9 cellular contexts compared by ENCODE assay signal in genomic region chr3:107065094-107065861, GRCh38.
A peak's percentile ranks its signal among the peaks of the same experiment; 100 is the strongest.
DNase-seq lines count a peak whose midpoint lies in the region; ATAC-seq and TF ChIP-seq lines count a peak whose summit lies in the region.
"Had no signal": no experiment of that assay in that cellular context is flagged by ENCODE, and none has a peak within 500 bp of the region (broad histone marks: within the 10 kb centered on the region; RNA-seq: fewer than 3 reads in every experiment).

No MANE protein-coding gene starts in this region.

- no peaks in the 10 kb centered on the region for H4K20me1 ChIP-seq in OCI-LY7 (ENCODE audit: insufficient read depth, low read length)

- 83% methylated on average over 13 of the region's 13 CpGs for WGBS in mesenchymal stem cell

- no peaks in the 10 kb centered on the region for H3K79me1 ChIP-seq in mesenchymal stem cell (replicated peaks; ENCODE audit: low read length, poor library complexity, severe bottlenecking)

- POLR2A ChIA-PET in CD4-positive, alpha-beta memory T cell (lab: Charles Lee; ENCODE audit: partially characterized antibody): no interaction called here
- POLR2A ChIA-PET in OCI-LY7 (lab: Charles Lee): interaction anchor here (0.6 to 0.7 kb wide), 3 partner anchors 41 to 152 kb away, joined by 3 to 4 read pairs (median 3); no protein-coding TSS in a partner anchor

- H3K9me3 Mint-ChIP-seq in CD4-positive, alpha-beta memory T cell: no peaks in the 10 kb centered on the region
- H3K9me3 Mint-ChIP-seq in activated T-helper 17 cell treated with anti-CD3 and anti-CD28 coated beads, Interleukin-2, amount 50 U/mL, for 72 hours: no peaks in the 10 kb centered on the region

- H3K23ac ChIP-seq in mesenchymal stem cell (ENCODE audit: low read length in 2 of 2): peak overlapping the region in 1 of 2 experiments; percentile 3

- H3K4me1 ChIP-seq in CD4-positive, alpha-beta memory T cell (ENCODE audit: insufficient read depth, low read length): peaks cover 3% of the 10 kb centered on the region
- H3K4me1 ChIP-seq in mesenchymal stem cell (ENCODE audit: control insufficient read depth, insufficient read depth, low read depth, low read length) (no peaks in the 10 kb centered on the region), OCI-LY7 (ENCODE audit: insufficient read depth, low read length, poor library complexity, severe bottlenecking) (no peaks in the 10 kb centered on the region)

- H3K4me1 Mint-ChIP-seq in CD4-positive, alpha-beta memory T cell: peaks cover 6 to 11% (median 8%) of the 10 kb centered on the region in 4 donors
- H3K4me1 Mint-ChIP-seq in activated T-helper 17 cell treated with anti-CD3 and anti-CD28 coated beads, Interleukin-2, amount 50 U/mL, for 72 hours: peaks cover 10% of the 10 kb centered on the region

- peak overlapping the region; percentile 66 for H3K9ac ChIP-seq in mesenchymal stem cell (ENCODE audit: low read length)

- CTCF ChIA-PET in CD4-positive, alpha-beta memory T cell (lab: Charles Lee; ENCODE audit: partially characterized antibody): interaction anchor here (0.6 to 2.0 kb wide), 8 partner anchors 9 to 1411 kb away, joined by 3 to 7 read pairs (median 3); no protein-coding TSS in a partner anchor
- CTCF ChIA-PET in OCI-LY7 (lab: Charles Lee; ENCODE audit: unreplicated experiment): no interaction called here

- peak overlapping the region in 1 of 2 experiments; percentile 27 for H2BK12ac ChIP-seq in mesenchymal stem cell (ENCODE audit: low read length in 2 of 2)

- H3K18ac ChIP-seq in mesenchymal stem cell (ENCODE audit: low read depth in 1 of 2, low read length in 2 of 2): peak overlapping the region in 1 of 2 experiments; percentile 6

- H3K4me2 ChIP-seq in mesenchymal stem cell (ENCODE audit: low read length, poor library complexity, severe bottlenecking) (no peak overlapping the region), OCI-LY7 (ENCODE audit: low read length) (no peak overlapping the region)

- no peak overlapping the region for H4K8ac ChIP-seq in mesenchymal stem cell (ENCODE audit: low read length)

- no peak overlapping the region for H3K14ac ChIP-seq in mesenchymal stem cell (ENCODE audit: low read length in 2 of 2)

- peak overlapping the region; percentile 6 for H4K91ac ChIP-seq in mesenchymal stem cell (ENCODE audit: low read length)

- intact Hi-C loops in CD4-positive, alpha-beta memory T cell (cut with micrococcal nuclease): no loop called here
- intact Hi-C loops in posterior vena cava (cut with DNase I): no loop called here
- intact Hi-C loops in OCI-LY7 (cut with micrococcal nuclease; ENCODE audit: unreplicated experiment): loop anchor here (2.0 to 10.0 kb wide), 2 partner anchors 240 to 440 kb away; no protein-coding TSS in a partner anchor

- H3K9me2 ChIP-seq in OCI-LY7 (ENCODE audit: insufficient read depth, low read length): no peaks in the 10 kb centered on the region

- H3K27me3 ChIP-seq in CD4-positive, alpha-beta memory T cell (ENCODE audit: insufficient read depth, low read length): no peaks in the 10 kb centered on the region
- no peaks in the 10 kb centered on the region for H3K27me3 ChIP-seq in mesenchymal stem cell (ENCODE audit: control insufficient read depth in 1 of 2, insufficient read depth in 1 of 2, low read length in 2 of 2)

- H3K4ac ChIP-seq in mesenchymal stem cell (ENCODE audit: low read depth in 1 of 2, low read length in 2 of 2): no peak overlapping the region

- H3K79me2 ChIP-seq in OCI-LY7 (ENCODE audit: insufficient read depth, low read depth, low read length): no peaks in the 10 kb centered on the region

- peak; percentile 16 for ATAC-seq in activated T-helper 17 cell treated with anti-CD3 and anti-CD28 coated beads, Interleukin-2, amount 50 U/mL, for 72 hours (replicated peaks)

- H3K4me3 Mint-ChIP-seq in CD4-positive, alpha-beta memory T cell: peak overlapping the region in 5 of 8 donors; percentile 2 to 76 (median 21)
- H3K4me3 Mint-ChIP-seq in activated T-helper 17 cell treated with anti-CD3 and anti-CD28 coated beads, Interleukin-2, amount 50 U/mL, for 72 hours: peak overlapping the region; percentile 7

- H2AFZ ChIP-seq in mesenchymal stem cell (ENCODE audit: low read depth, low read length): no peak overlapping the region
- H2AFZ ChIP-seq in OCI-LY7 (ENCODE audit: low read length): no peak overlapping the region

- peak overlapping the region in 1 of 7 donors; percentile 28 for H3K27ac Mint-ChIP-seq in CD4-positive, alpha-beta memory T cell
- H3K27ac Mint-ChIP-seq in activated T-helper 17 cell treated with anti-CD3 and anti-CD28 coated beads, Interleukin-2, amount 50 U/mL, for 72 hours: peak overlapping the region; percentile 3

- no peak overlapping the region for H2BK120ac ChIP-seq in mesenchymal stem cell (ENCODE audit: low read depth, low read length)

- no peaks in the 10 kb centered on the region for H3K36me3 ChIP-seq in CD4-positive, alpha-beta memory T cell (ENCODE audit: insufficient read depth, low read length)
- H3K36me3 ChIP-seq in mesenchymal stem cell (ENCODE audit: control insufficient read depth in 1 of 2, insufficient read depth in 2 of 2, low read depth in 1 of 2, low read length in 2 of 2) (no peaks in the 10 kb centered on the region), OCI-LY7 (ENCODE audit: insufficient read depth, low read length) (no peaks in the 10 kb centered on the region)

- peak in 4 of 5 donors; percentile 4 to 45 (median 14) for DNase-seq in CD4-positive, alpha-beta memory T cell
- peak; percentile 10 for DNase-seq in NCI-H128 (lab: John Stamatoyannopoulos, UW; ENCODE audit: unreplicated experiment)
- no peak for DNase-seq in mesenchymal stem cell
- no peak for DNase-seq in GM19240 (ENCODE audit: insufficient read length, low spot score)
- DNase-seq in posterior vena cava (ENCODE audit: low spot score): no peak
- DNase-seq in OCI-LY7 (ENCODE audit: low spot score): no peak
- DNase-seq in germinal center (ENCODE audit: low spot score): no peak

- H3K4me3 ChIP-seq in CD4-positive, alpha-beta memory T cell (ENCODE audit: low read length in 2 of 2): no peak overlapping the region
- H3K4me3 ChIP-seq in mesenchymal stem cell (ENCODE audit: insufficient read depth in 1 of 2, low read depth in 1 of 2, low read length in 2 of 2) (no peak overlapping the region), OCI-LY7 (ENCODE audit: low read depth, low read length, poor library complexity, severe bottlenecking) (no peak overlapping the region)

- H3K27ac ChIP-seq in CD4-positive, alpha-beta memory T cell (ENCODE audit: low read depth, low read length): no peak overlapping the region
- H3K27ac ChIP-seq in mesenchymal stem cell (ENCODE audit: low read length, poor library complexity, severe bottlenecking) (no peak overlapping the region), OCI-LY7 (ENCODE audit: low read depth, low read length, poor library complexity, severe bottlenecking) (no peak overlapping the region)
- H3K27ac ChIP-seq: epithelial cell of prostate had no signal

- peak overlapping the region; percentile 41 for H2AK5ac ChIP-seq in mesenchymal stem cell (ENCODE audit: low read length, severe bottlenecking)

- H3K9me3 ChIP-seq in CD4-positive, alpha-beta memory T cell (ENCODE audit: control insufficient read depth in 1 of 2, low read length in 2 of 2): no peaks in the 10 kb centered on the region
- H3K9me3 ChIP-seq in mesenchymal stem cell (ENCODE audit: control insufficient read depth, low read length) (no peaks in the 10 kb centered on the region), OCI-LY7 (ENCODE audit: low read length) (no peaks in the 10 kb centered on the region)

- H3K27me3 Mint-ChIP-seq in CD4-positive, alpha-beta memory T cell: no peaks in the 10 kb centered on the region
- H3K27me3 Mint-ChIP-seq in activated T-helper 17 cell treated with anti-CD3 and anti-CD28 coated beads, Interleukin-2, amount 50 U/mL, for 72 hours: peaks cover 12% of the 10 kb centered on the region

- no peak for TF ChIP-seq CTCF in OCI-LY7 (conservative IDR thresholded peaks at IDR 0.05; ENCODE audit: low read length)

- BruUV-seq in OCI-LY7 (replicated peaks; lab: Mats Ljungman, UMichigan): no TSS peak

- no peak overlapping the region for H2BK15ac ChIP-seq in mesenchymal stem cell (ENCODE audit: low read depth, poor library complexity, severe bottlenecking)

- no peaks in the 10 kb centered on the region for H3K36me3 Mint-ChIP-seq in CD4-positive, alpha-beta memory T cell
- H3K36me3 Mint-ChIP-seq in activated T-helper 17 cell treated with anti-CD3 and anti-CD28 coated beads, Interleukin-2, amount 50 U/mL, for 72 hours (ENCODE audit: low read depth): no peaks in the 10 kb centered on the region

- H2BK5ac ChIP-seq in mesenchymal stem cell (ENCODE audit: low read depth, low read length, poor library complexity, severe bottlenecking): no peak overlapping the region

Comparison
In these comparisons a context has a peak if more than half of its experiments do, and no peak if none do; other contexts are left out.
1. DNase-seq: peak in CD4-positive, alpha-beta memory T cell (4 of 5) and NCI-H128 (single experiment); none in mesenchymal stem cell (single experiment), GM19240 (single experiment), posterior vena cava (single experiment), OCI-LY7 (single experiment) and germinal center (single experiment).